ENCODE assay signal across 27 cellular contexts in genomic region chr1:97758589-97759057, GRCh38.
A peak's percentile ranks its signal among the peaks of the same experiment; 100 is the strongest.
DNase-seq lines count a peak whose midpoint lies in the region; ATAC-seq and TF ChIP-seq lines count a peak whose summit lies in the region.
"Had no signal": no experiment of that assay in that cellular context is flagged by ENCODE, and none has a peak within 500 bp of the region (broad histone marks: within the 10 kb centered on the region; RNA-seq: fewer than 3 reads in every experiment).

No MANE protein-coding gene starts in this region.

- WGBS in smooth muscle cell (ENCODE audit: low lambda C conversion rate): 90% methylated on average over 1 of the region's 1 CpG

- no peak overlapping the region for H3K27ac Mint-ChIP-seq in CD4-positive, alpha-beta memory T cell
- H3K27ac Mint-ChIP-seq: activated naive CD4-positive, alpha-beta T cell treated with anti-CD3 and anti-CD28 coated beads, Interleukin-2, amount 50 U/mL, for 24 hours; activated T-helper 1 cell treated with anti-CD3 and anti-CD28 coated beads, Interleukin-12 subunit alpha, Interleukin-12 subunit beta, Interleukin-2, Interleukin-4 antibody, amounts not matched to agents 30 ng/mL and 10 ng/mL and 1 ng/mL, durations not matched to agents 14 hours and 24 hours and 36 hours; memory B cell had no signal

- peaks cover 0 to 12% (median 8%) of the 10 kb centered on the region in 4 donors for H3K4me1 Mint-ChIP-seq in CD4-positive, alpha-beta memory T cell
- H3K4me1 Mint-ChIP-seq: activated naive CD4-positive, alpha-beta T cell treated with anti-CD3 and anti-CD28 coated beads, Interleukin-2, amount 50 U/mL, for 24 hours; memory B cell had no signal

- intact Hi-C loops in CD4-positive, alpha-beta memory T cell (cut with micrococcal nuclease): no loop called here

- peak; percentile 67 for ATAC-seq in left lobe of liver
- no peak for ATAC-seq in GM21423 (IDR thresholded peaks at IDR 0.05; ENCODE audit: unreplicated experiment)
- ATAC-seq: gastroesophageal sphincter had no signal

- H3F3A ChIP-seq in smooth muscle cell (ENCODE audit: low read depth): no peaks in the 10 kb centered on the region

- no peaks in the 10 kb centered on the region for H3K36me3 ChIP-seq in CD4-positive, alpha-beta memory T cell (ENCODE audit: insufficient read depth, low read length)
- H3K36me3 ChIP-seq in smooth muscle cell (ENCODE audit: low read depth): no peaks in the 10 kb centered on the region
- H3K36me3 ChIP-seq: gastroesophageal sphincter had no signal

- no peaks in the 10 kb centered on the region for H3K4me1 ChIP-seq in CD4-positive, alpha-beta memory T cell (ENCODE audit: insufficient read depth, low read length)
- no peaks in the 10 kb centered on the region for H3K4me1 ChIP-seq in smooth muscle cell (ENCODE audit: low read depth)

- TF ChIP-seq CTCF in 22Rv1 (IDR thresholded peaks at IDR 0.05) (no peak), choroid plexus epithelial cell (conservative IDR thresholded peaks at IDR 0.05; ENCODE audit: low read depth, low read length) (no peak), smooth muscle cell (IDR thresholded peaks at IDR 0.05; ENCODE audit: borderline replicate concordance, insufficient read depth, poor library complexity, severe bottlenecking) (no peak)

- H3K27ac ChIP-seq in 22Rv1 (peak overlapping the region; percentile 35), smooth muscle cell (ENCODE audit: low read depth) (no peak overlapping the region)
- H3K27ac ChIP-seq in CD4-positive, alpha-beta memory T cell (ENCODE audit: low read depth, low read length): no peak overlapping the region
- H3K27ac ChIP-seq: gastroesophageal sphincter, SK-N-MC had no signal

- POLR2A ChIA-PET in CD4-positive, alpha-beta memory T cell (lab: Charles Lee; ENCODE audit: partially characterized antibody): no interaction called here

- no peak overlapping the region for H3K4me2 ChIP-seq in smooth muscle cell

- H2AFZ ChIP-seq in smooth muscle cell (ENCODE audit: low read depth): no peak overlapping the region

- no peak overlapping the region for H3K4me3 Mint-ChIP-seq in CD4-positive, alpha-beta memory T cell
- H3K4me3 Mint-ChIP-seq: activated naive CD4-positive, alpha-beta T cell treated with anti-CD3 and anti-CD28 coated beads, Interleukin-2, amount 50 U/mL, for 24 hours; activated T-helper 1 cell treated with anti-CD3 and anti-CD28 coated beads, Interleukin-12 subunit alpha, Interleukin-12 subunit beta, Interleukin-2, Interleukin-4 antibody, amounts not matched to agents 30 ng/mL and 10 ng/mL and 1 ng/mL, durations not matched to agents 14 hours and 24 hours and 36 hours; CD4-positive, CD25-positive, alpha-beta regulatory T cell; central memory CD8-positive, alpha-beta T cell; memory B cell had no signal

- no peaks in the 10 kb centered on the region for H3K79me2 ChIP-seq in smooth muscle cell (ENCODE audit: low read depth)

- H3K36me3 Mint-ChIP-seq in CD4-positive, alpha-beta memory T cell: peaks cover 32 to 43% of the 10 kb centered on the region in 2 donors

- H3K9me3 Mint-ChIP-seq in CD4-positive, alpha-beta memory T cell: peaks cover 0 to 16% (median 3%) of the 10 kb centered on the region in 8 donors
- H3K9me3 Mint-ChIP-seq: central memory CD8-positive, alpha-beta T cell had no signal

- H3K27me3 Mint-ChIP-seq in CD4-positive, alpha-beta memory T cell: no peaks in the 10 kb centered on the region
- H3K27me3 Mint-ChIP-seq: activated naive CD4-positive, alpha-beta T cell treated with anti-CD3 and anti-CD28 coated beads, Interleukin-2, amount 50 U/mL, for 24 hours; CD4-positive, CD25-positive, alpha-beta regulatory T cell; central memory CD8-positive, alpha-beta T cell; memory B cell had no signal

- no peak overlapping the region for H3K9ac ChIP-seq in smooth muscle cell (ENCODE audit: low read depth)

- CTCF ChIA-PET in CD4-positive, alpha-beta memory T cell (lab: Charles Lee; ENCODE audit: partially characterized antibody): no interaction called here

- DNase-seq in EH (ENCODE audit: low read depth): peak; percentile 34
- DNase-seq in choroid plexus epithelial cell (ENCODE audit: low read depth): peak; percentile 17
- no peak for DNase-seq in left lobe of liver (ENCODE audit: low spot score)
- DNase-seq in CD4-positive, alpha-beta memory T cell: no peak
- no peak for DNase-seq in smooth muscle cell (lab: John Stamatoyannopoulos, UW; ENCODE audit: unreplicated experiment)
- DNase-seq in HPDE6-E6E7 (ENCODE audit: extremely low spot score): no peak
- DNase-seq: ACHN; activated CD4-positive, alpha-beta T cell treated with anti-CD3 and anti-CD28 coated beads, Interleukin-2, amount 50 U/mL, for 1 hour; aorta; CD4-positive, CD25-positive, alpha-beta regulatory T cell; effector CD4-positive, alpha-beta T cell; erythroblast; Karpas-422; NCI-H1092; NCI-H2029; NCI-H226; NK-92 treated with Interleukin-12 subunit alpha and Interleukin-12 subunit beta, amount 100 ng/mL, for 24 hours; retina; substantia nigra had no signal

- H3K4me3 ChIP-seq in choroid plexus epithelial cell (ENCODE audit: low read depth, low read length) (no peak overlapping the region), smooth muscle cell (no peak overlapping the region)
- H3K4me3 ChIP-seq in CD4-positive, alpha-beta memory T cell (ENCODE audit: low read length in 2 of 2): no peak overlapping the region
- H3K4me3 ChIP-seq: gastroesophageal sphincter, SK-N-MC had no signal

- H3K27me3 ChIP-seq in CD4-positive, alpha-beta memory T cell (ENCODE audit: insufficient read depth, low read length): no peaks in the 10 kb centered on the region
- no peaks in the 10 kb centered on the region for H3K27me3 ChIP-seq in smooth muscle cell (ENCODE audit: low read depth)
- H3K27me3 ChIP-seq: gastroesophageal sphincter had no signal

- H3K9me3 ChIP-seq in CD4-positive, alpha-beta memory T cell (ENCODE audit: control insufficient read depth in 1 of 2, low read length in 2 of 2): no peaks in the 10 kb centered on the region
- H3K9me3 ChIP-seq in smooth muscle cell (replicated peaks; ENCODE audit: low read depth): no peaks in the 10 kb centered on the region
- H3K9me3 ChIP-seq: gastroesophageal sphincter had no signal

- H4K20me1 ChIP-seq in smooth muscle cell (ENCODE audit: low read depth): no peaks in the 10 kb centered on the region

Comparison
In these comparisons a context has a peak if more than half of its experiments do, and no peak if none do; other contexts are left out.
1. DNase-seq: peak in EH (single experiment) and choroid plexus epithelial cell (single experiment); none in left lobe of liver (single experiment), CD4-positive, alpha-beta memory T cell (0 of 5), smooth muscle cell (single experiment) and HPDE6-E6E7 (single experiment).